ENCODE assay signal across 16 cellular contexts in the genomic region with DNA sequence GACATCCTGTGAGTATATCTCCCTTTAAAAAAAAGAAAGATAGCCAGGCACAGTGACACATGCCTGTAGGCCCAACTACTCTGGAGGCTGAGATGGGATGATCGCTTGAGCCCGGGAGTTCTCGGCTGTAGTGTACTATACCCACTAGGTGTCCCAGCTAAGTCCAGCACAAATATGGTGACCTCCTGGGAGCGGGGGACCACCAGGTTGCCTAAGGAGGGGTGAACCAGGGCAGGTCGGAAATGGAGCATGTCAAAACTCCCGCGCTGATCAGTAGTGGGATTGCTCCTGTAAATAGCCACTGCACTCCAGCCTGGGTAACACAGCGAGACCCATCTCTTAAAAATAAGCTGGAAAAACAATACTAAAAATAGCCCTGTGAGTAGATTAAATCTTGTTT. TPM values are rescaled to one million over a fixed set of nuclear protein-coding genes. Genes with fewer than 3 reads are reported as not detected.
DNase-seq lines count a peak whose midpoint lies in the region; ATAC-seq and TF ChIP-seq lines count a peak whose summit lies in the region.
"Had no signal": no experiment of that assay in that cellular context is flagged by ENCODE, and none has a peak within 500 bp of the region (broad histone marks: within the 10 kb centered on the region; RNA-seq: fewer than 3 reads in every experiment).

No MANE protein-coding gene starts in this region.

- no peak for TF ChIP-seq CTCF in WTC11 (IDR thresholded peaks at IDR 0.05)
- no peak for TF ChIP-seq CTCF in right atrium auricular region (IDR thresholded peaks at IDR 0.05)
- TF ChIP-seq CTCF in progenitor cell of endocrine pancreas (IDR thresholded peaks at IDR 0.05; ENCODE audit: unreplicated experiment): no peak

- H3K4me1 Mint-ChIP-seq in WTC11: no peaks in the 10 kb centered on the region
- no peaks in the 10 kb centered on the region for H3K4me1 Mint-ChIP-seq in progenitor cell of endocrine pancreas (ENCODE audit: low read depth)
- H3K4me1 Mint-ChIP-seq: activated CD4-positive, alpha-beta T cell treated with anti-CD3 and anti-CD28 coated beads for 36 hours; activated naive CD8-positive, alpha-beta T cell treated with anti-CD3 and anti-CD28 coated beads, Interleukin-2, amount 10 ng/mL, durations not matched to agents 7 days and 5 days had no signal

- H3K9ac ChIP-seq in BLaER1: 0 out of 2 replicates have a peak overlapping the region, but pooled peaks have one; percentile 24

- POLR2A ChIA-PET in WTC11 (lab: Charles Lee): no interaction called here

- H4K20me1 ChIP-seq in BLaER1: peaks cover 97% of the 10 kb centered on the region

- H3K4me3 ChIP-seq in BLaER1: no peak overlapping the region
- no peak overlapping the region for H3K4me3 ChIP-seq in right atrium auricular region
- H3K4me3 ChIP-seq: body of pancreas had no signal

- H3K36me3 Mint-ChIP-seq in WTC11 (peaks cover 43% of the 10 kb centered on the region), progenitor cell of endocrine pancreas (ENCODE audit: insufficient read depth) (peaks cover 18% of the 10 kb centered on the region)

- no peaks in the 10 kb centered on the region for H3K27me3 ChIP-seq in BLaER1
- H3K27me3 ChIP-seq in right atrium auricular region: no peaks in the 10 kb centered on the region
- H3K27me3 ChIP-seq: body of pancreas had no signal

- H3K27ac ChIP-seq in BLaER1 (no peak overlapping the region), right atrium auricular region (peak overlapping the region; percentile 73 to 76)
- H3K27ac ChIP-seq: HL-60 had no signal

- H3K27me3 Mint-ChIP-seq in WTC11 (ENCODE audit: low read depth) (no peaks in the 10 kb centered on the region), progenitor cell of endocrine pancreas (no peaks in the 10 kb centered on the region)
- H3K27me3 Mint-ChIP-seq: activated CD4-positive, alpha-beta T cell treated with anti-CD3 and anti-CD28 coated beads for 36 hours; activated naive CD8-positive, alpha-beta T cell treated with anti-CD3 and anti-CD28 coated beads, Interleukin-2, amount 10 ng/mL, durations not matched to agents 7 days and 5 days had no signal

- no peaks in the 10 kb centered on the region for H3K9me3 Mint-ChIP-seq in WTC11
- no peaks in the 10 kb centered on the region for H3K9me3 Mint-ChIP-seq in progenitor cell of endocrine pancreas (ENCODE audit: low read depth)
- H3K9me3 Mint-ChIP-seq: activated naive CD8-positive, alpha-beta T cell treated with anti-CD3 and anti-CD28 coated beads, Interleukin-2, amount 10 ng/mL, durations not matched to agents 7 days and 5 days; activated T-helper 1 cell treated with anti-CD3 and anti-CD28 coated beads, Interleukin-12 subunit alpha, Interleukin-12 subunit beta, Interleukin-2, Interleukin-4 antibody, amounts not matched to agents 30 ng/mL and 10 ng/mL and 1 ng/mL, durations not matched to agents 14 hours and 24 hours and 36 hours; CD8-positive, alpha-beta T cell had no signal

- CTCF ChIA-PET in WTC11 (lab: Charles Lee): interaction anchor here (0.6 to 2.0 kb wide), 14 partner anchors 9 to 1639 kb away, joined by 3 to 7 read pairs (median 4); a partner anchor contains a TSS

- H3K36me3 ChIP-seq in BLaER1 (peaks cover 100% of the 10 kb centered on the region), right atrium auricular region (peaks cover 79% of the 10 kb centered on the region)

- H3K9me3 ChIP-seq in BLaER1: no peaks in the 10 kb centered on the region
- H3K9me3 ChIP-seq in right atrium auricular region: no peaks in the 10 kb centered on the region
- H3K9me3 ChIP-seq: body of pancreas had no signal

- DNase-seq in WTC11 (ENCODE audit: low spot score) (no peak), right atrium auricular region (ENCODE audit: low spot score) (no peak), progenitor cell of endocrine pancreas (ENCODE audit: low spot score, unreplicated experiment) (no peak), hepatic stellate cell (ENCODE audit: low spot score) (no peak), 8988T (no peak)
- no peak for DNase-seq in stimulated activated CD4-positive, alpha-beta T cell treated with anti-CD3 and anti-CD28 coated beads, Interleukin-15, amount 100 ng/mL, for 24 hours
- DNase-seq: cortex of kidney, GF-D8 had no signal

- H3K4me1 ChIP-seq in BLaER1: no peaks in the 10 kb centered on the region; the same call in 1 of the 2 replicates
- peaks cover 0 to 19% of the 10 kb centered on the region in 2 donors for H3K4me1 ChIP-seq in right atrium auricular region

- H3K27ac Mint-ChIP-seq in WTC11: peak overlapping the region; percentile 75; the same call in 1 of the 2 replicates
- H3K27ac Mint-ChIP-seq in progenitor cell of endocrine pancreas: peak overlapping the region; percentile 11
- H3K27ac Mint-ChIP-seq: activated CD4-positive, alpha-beta T cell treated with anti-CD3 and anti-CD28 coated beads for 36 hours; activated naive CD8-positive, alpha-beta T cell treated with anti-CD3 and anti-CD28 coated beads, Interleukin-2, amount 10 ng/mL, durations not matched to agents 7 days and 5 days; activated T-helper 1 cell treated with anti-CD3 and anti-CD28 coated beads, Interleukin-12 subunit alpha, Interleukin-12 subunit beta, Interleukin-2, Interleukin-4 antibody, amounts not matched to agents 30 ng/mL and 10 ng/mL and 1 ng/mL, durations not matched to agents 14 hours and 24 hours and 36 hours; CD8-positive, alpha-beta T cell had no signal

- H3K4me2 ChIP-seq in BLaER1: no peak overlapping the region

- ATAC-seq in WTC11 (no peak), GM21737 (IDR thresholded peaks at IDR 0.05; ENCODE audit: unreplicated experiment) (no peak)

- no peak overlapping the region for H3K4me3 Mint-ChIP-seq in WTC11
- H3K4me3 Mint-ChIP-seq in progenitor cell of endocrine pancreas (ENCODE audit: low read depth): no peak overlapping the region
- H3K4me3 Mint-ChIP-seq: activated CD4-positive, alpha-beta T cell treated with anti-CD3 and anti-CD28 coated beads for 36 hours; activated naive CD8-positive, alpha-beta T cell treated with anti-CD3 and anti-CD28 coated beads, Interleukin-2, amount 10 ng/mL, durations not matched to agents 7 days and 5 days; activated T-helper 1 cell treated with anti-CD3 and anti-CD28 coated beads, Interleukin-12 subunit alpha, Interleukin-12 subunit beta, Interleukin-2, Interleukin-4 antibody, amounts not matched to agents 30 ng/mL and 10 ng/mL and 1 ng/mL, durations not matched to agents 14 hours and 24 hours and 36 hours; CD8-positive, alpha-beta T cell had no signal

TF ChIP-seq in WTC11, 78 proteins besides CTCF, POLR2A, EP300 and RAD21 (continues in another document):
- TF ChIP-seq, protein P1, sequence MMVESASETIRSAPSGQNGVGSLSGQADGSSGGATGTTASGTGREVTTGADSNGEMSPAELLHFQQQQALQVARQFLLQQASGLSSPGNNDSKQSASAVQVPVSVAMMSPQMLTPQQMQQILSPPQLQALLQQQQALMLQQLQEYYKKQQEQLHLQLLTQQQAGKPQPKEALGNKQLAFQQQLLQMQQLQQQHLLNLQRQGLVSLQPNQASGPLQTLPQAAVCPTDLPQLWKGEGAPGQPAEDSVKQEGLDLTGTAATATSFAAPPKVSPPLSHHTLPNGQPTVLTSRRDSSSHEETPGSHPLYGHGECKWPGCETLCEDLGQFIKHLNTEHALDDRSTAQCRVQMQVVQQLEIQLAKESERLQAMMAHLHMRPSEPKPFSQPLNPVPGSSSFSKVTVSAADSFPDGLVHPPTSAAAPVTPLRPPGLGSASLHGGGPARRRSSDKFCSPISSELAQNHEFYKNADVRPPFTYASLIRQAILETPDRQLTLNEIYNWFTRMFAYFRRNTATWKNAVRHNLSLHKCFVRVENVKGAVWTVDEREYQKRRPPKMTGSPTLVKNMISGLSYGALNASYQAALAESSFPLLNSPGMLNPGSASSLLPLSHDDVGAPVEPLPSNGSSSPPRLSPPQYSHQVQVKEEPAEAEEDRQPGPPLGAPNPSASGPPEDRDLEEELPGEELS (CRISPR knock-in tag; IDR thresholded peaks at IDR 0.05): no peak
- TF ChIP-seq ZNF671 (CRISPR knock-in tag; IDR thresholded peaks at IDR 0.05) (no peak), NR2C2 (CRISPR knock-in tag; IDR thresholded peaks at IDR 0.05) (no peak), ELF4 (CRISPR knock-in tag; IDR thresholded peaks at IDR 0.05; ENCODE audit: low read depth) (no peak)
- TF ChIP-seq, protein P2, sequence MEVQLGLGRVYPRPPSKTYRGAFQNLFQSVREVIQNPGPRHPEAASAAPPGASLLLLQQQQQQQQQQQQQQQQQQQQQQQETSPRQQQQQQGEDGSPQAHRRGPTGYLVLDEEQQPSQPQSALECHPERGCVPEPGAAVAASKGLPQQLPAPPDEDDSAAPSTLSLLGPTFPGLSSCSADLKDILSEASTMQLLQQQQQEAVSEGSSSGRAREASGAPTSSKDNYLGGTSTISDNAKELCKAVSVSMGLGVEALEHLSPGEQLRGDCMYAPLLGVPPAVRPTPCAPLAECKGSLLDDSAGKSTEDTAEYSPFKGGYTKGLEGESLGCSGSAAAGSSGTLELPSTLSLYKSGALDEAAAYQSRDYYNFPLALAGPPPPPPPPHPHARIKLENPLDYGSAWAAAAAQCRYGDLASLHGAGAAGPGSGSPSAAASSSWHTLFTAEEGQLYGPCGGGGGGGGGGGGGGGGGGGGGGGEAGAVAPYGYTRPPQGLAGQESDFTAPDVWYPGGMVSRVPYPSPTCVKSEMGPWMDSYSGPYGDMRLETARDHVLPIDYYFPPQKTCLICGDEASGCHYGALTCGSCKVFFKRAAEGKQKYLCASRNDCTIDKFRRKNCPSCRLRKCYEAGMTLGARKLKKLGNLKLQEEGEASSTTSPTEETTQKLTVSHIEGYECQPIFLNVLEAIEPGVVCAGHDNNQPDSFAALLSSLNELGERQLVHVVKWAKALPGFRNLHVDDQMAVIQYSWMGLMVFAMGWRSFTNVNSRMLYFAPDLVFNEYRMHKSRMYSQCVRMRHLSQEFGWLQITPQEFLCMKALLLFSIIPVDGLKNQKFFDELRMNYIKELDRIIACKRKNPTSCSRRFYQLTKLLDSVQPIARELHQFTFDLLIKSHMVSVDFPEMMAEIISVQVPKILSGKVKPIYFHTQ (CRISPR knock-in tag; IDR thresholded peaks at IDR 0.05): no peak

RNA-seq across cellular contexts. Expression of a gene that starts 29.4 kb away (rescaled TPM):
- total RNA-seq in WTC11 (2021) (35.5 to 38.4 TPM (median 38.0 TPM) in 3 replicates), right atrium auricular region (under 1 TPM in 1 of 2 donors, not detected in 1; 0.15 TPM), progenitor cell of endocrine pancreas (20.9 and 22.3 TPM in 2 replicates)

RNA-seq across cellular contexts. Expression of a gene that starts 46.2 kb away (rescaled TPM):
- total RNA-seq in WTC11 (2021) (91.0 to 124 TPM (median 93.8 TPM) in 3 replicates), right atrium auricular region (10 to 100 TPM; 37.1 to 55.7 TPM), progenitor cell of endocrine pancreas (136 and 143 TPM in 2 replicates)

Comparison
In these comparisons a context has a peak if more than half of its experiments do, and no peak if none do; other contexts are left out.
1. RNA of a gene that starts 29.4 kb away (total RNA-seq): 35.5 to 38.4 TPM in WTC11 and 20.9 to 22.3 TPM in progenitor cell of endocrine pancreas; 0.15 TPM in right atrium auricular region; every median in the first group is over 10 times any median in the second.